ENCODE assay signal across 9 cellular contexts in the genomic region with DNA sequence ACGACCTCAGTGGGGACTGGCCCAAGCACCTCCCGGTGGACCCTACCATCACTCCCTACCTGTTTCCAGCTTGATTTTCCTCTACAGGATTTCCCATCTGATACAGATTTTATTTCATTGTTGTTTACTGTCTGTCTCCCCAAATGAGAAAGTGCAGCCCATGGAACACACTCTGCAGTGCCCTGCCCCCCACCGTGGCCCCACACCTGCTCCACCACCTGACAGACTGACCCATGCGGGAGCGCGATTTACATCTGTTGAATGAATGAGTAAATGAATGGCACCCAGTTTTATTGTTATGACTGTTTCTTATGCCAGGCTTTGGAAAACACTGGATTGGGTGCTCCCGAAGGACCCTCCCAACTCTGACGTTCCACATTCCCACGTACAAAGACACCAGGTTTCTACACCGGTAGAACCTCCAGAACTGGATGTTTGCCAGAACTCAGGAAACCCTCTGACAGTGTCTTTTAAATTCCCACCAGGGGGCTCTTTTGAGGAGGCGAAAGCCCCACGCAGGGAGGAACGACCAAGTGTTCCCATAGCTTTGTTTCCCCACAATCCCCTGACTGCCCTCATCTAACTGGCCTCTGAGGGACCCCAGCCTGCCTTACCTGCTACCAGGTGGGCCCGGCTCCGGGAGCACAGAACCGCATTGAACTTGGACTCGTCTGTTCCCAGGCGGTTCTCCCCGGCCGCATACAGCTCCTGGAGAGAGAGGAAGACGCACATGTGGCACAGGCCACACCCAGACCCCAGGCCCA. TPM values are rescaled to one million over a fixed set of nuclear protein-coding genes. Genes with fewer than 3 reads are reported as not detected.
DNase-seq lines count a peak whose midpoint lies in the region; ATAC-seq, FAIRE-seq and TF ChIP-seq lines count a peak whose summit lies in the region.
"Had no signal": no experiment of that assay in that cellular context is flagged by ENCODE, and none has a peak within 500 bp of the region (broad histone marks: within the 10 kb centered on the region; RNA-seq: fewer than 3 reads in every experiment).

No MANE protein-coding gene starts in this region.

- ATAC-seq in GM18868 (IDR thresholded peaks at IDR 0.05; ENCODE audit: unreplicated experiment) = no peak
- no peak for ATAC-seq in GM18505 (IDR thresholded peaks at IDR 0.05; ENCODE audit: unreplicated experiment)

- no peaks in the 10 kb centered on the region for H3K9me3 Mint-ChIP-seq in activated naive CD8-positive, alpha-beta T cell (ENCODE audit: low read depth)

- TF ChIP-seq CTCF in AG09309 (IDR thresholded peaks at IDR 0.05; ENCODE audit: control insufficient read depth, insufficient read depth, low read depth, low read length, missing control alignments) = peak; percentile 9
- TF ChIP-seq CTCF in GM12864 (IDR thresholded peaks at IDR 0.05; ENCODE audit: low read depth, low read length, missing control alignments) = peak; percentile 10
- peak; percentile 13 for TF ChIP-seq CTCF in kidney (IDR thresholded peaks at IDR 0.05; ENCODE audit: borderline replicate concordance, extremely low read depth, insufficient read depth)

- peak overlapping the region in 1 of 2 donors; percentile 26 for H3K9ac ChIP-seq in kidney (ENCODE audit: low read length in 2 of 2)

- H3K4me3 ChIP-seq in AG09309 (ENCODE audit: control insufficient read depth, low read depth, low read length) = no peak overlapping the region
- H3K4me3 ChIP-seq in GM12864 (ENCODE audit: low read depth, low read length) = no peak overlapping the region
- no peak overlapping the region for H3K4me3 ChIP-seq in kidney (ENCODE audit: low read length in 2 of 2)

- FAIRE-seq in kidney (lab: Jason Lieb, UNC) = no peak

- peaks cover 36 to 70% of the 10 kb centered on the region in 2 donors for H3K36me3 ChIP-seq in kidney (ENCODE audit: control insufficient read depth in 1 of 2, insufficient read depth in 2 of 2, low read length in 2 of 2)

- H3K27me3 Mint-ChIP-seq in activated naive CD8-positive, alpha-beta T cell = no peaks in the 10 kb centered on the region

- TF ChIP-seq POLR2A in GM18505 (IDR thresholded peaks at IDR 0.05; ENCODE audit: borderline replicate concordance, extremely low read depth, insufficient read depth, insufficient read length) = no peak

- peaks cover 7 to 28% of the 10 kb centered on the region in 2 donors for H3K4me1 ChIP-seq in kidney (ENCODE audit: control insufficient read depth in 1 of 2, insufficient read depth in 1 of 2, low read depth in 1 of 2, low read length in 2 of 2)

- DNase-seq in AG09309 (ENCODE audit: low read depth) (no peak), GM12864 (ENCODE audit: low read depth) (no peak), kidney (no peak), HT-29 (ENCODE audit: low spot score) (no peak)
- no peak for DNase-seq in effector CD8-positive, alpha-beta T cell (lab: John Stamatoyannopoulos, UW)

- peak overlapping the region; percentile 41 for H3K27ac Mint-ChIP-seq in activated naive CD8-positive, alpha-beta T cell

- no peak overlapping the region for H3K4me3 Mint-ChIP-seq in activated naive CD8-positive, alpha-beta T cell

- peaks cover 11% of the 10 kb centered on the region for H3K4me1 Mint-ChIP-seq in activated naive CD8-positive, alpha-beta T cell (ENCODE audit: low read depth)

- no peaks in the 10 kb centered on the region for H3K9me3 ChIP-seq in kidney (ENCODE audit: control insufficient read depth in 1 of 2, low read length in 2 of 2)

- no peak overlapping the region for H3K27ac ChIP-seq in kidney (ENCODE audit: low read depth in 2 of 2, low read length in 2 of 2)

- no peaks in the 10 kb centered on the region for H3K36me3 Mint-ChIP-seq in activated naive CD8-positive, alpha-beta T cell

- intact Hi-C loops in kidney (cut with DNase I) = no loop called here

RNA-seq across cellular contexts. Expression of a gene that starts 29.0 kb away (rescaled TPM):
- total RNA-seq in kidney = 31.4 TPM
- polyA plus RNA-seq in kidney (ENCODE audit: insufficient read depth, low read depth, low replicate concordance) = 49.9 TPM
- total RNA-seq in HT-29 (2014; rRNA removed; shearing (Covaris generic)) = not detected in 2 replicates
- total RNA-seq: kidney epithelial cell had no signal

RNA-seq across cellular contexts. Expression of a gene that starts 43.8 kb away (rescaled TPM):
- total RNA-seq in kidney = 435 TPM
- 543 TPM for polyA plus RNA-seq in kidney (ENCODE audit: insufficient read depth, low read depth, low replicate concordance)
- total RNA-seq in HT-29 (2014; rRNA removed; shearing (Covaris generic)) = 305 and 311 TPM in 2 replicates

Comparison
In these comparisons a context has a peak if more than half of its experiments do, and no peak if none do; other contexts are left out.
1. RNA of a gene that starts 29.0 kb away (total RNA-seq): 31.4 TPM in kidney (single experiment); not detected in HT-29; every median in the first group is over 10 times any median in the second.
2. Peak in every context shown above with its lines, with median percentiles within 50 percentile points of each other: CTCF ChIP-seq.